34 cellular contexts compared by ENCODE assay signal in the genomic region with DNA sequence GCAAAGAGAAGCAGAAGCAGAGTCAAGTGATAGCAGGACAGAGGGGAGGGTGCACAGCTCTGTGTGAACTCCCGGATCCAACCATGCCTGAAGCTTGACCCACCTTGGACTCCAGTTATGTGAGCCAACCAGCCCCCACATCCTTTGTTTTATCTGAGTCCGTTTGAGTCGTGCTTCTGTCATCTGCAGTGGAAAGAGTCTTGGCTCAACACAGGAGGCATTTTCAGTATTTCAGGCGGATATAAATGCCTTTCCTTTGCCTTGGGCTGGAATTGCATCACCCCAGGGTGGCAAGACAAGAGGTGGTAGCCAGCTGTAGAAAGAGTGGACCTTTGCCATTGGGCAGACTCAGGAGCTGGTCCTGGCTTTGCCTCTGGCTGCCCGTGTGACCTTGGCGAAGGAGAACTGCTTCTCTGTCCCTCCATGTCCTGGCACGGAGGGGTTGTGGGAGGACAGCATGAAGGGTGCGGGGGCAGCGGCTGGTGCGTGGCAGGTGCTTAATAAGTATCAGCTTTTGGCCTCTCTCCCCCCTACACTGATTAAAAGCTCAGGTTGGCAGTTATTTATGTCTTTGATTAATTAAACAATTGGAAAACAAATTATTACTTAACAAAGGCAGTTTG. TPM values are rescaled to one million over a fixed set of nuclear protein-coding genes. Genes with fewer than 3 reads are reported as not detected.
DNase-seq lines count a peak whose midpoint lies in the region; ATAC-seq, FAIRE-seq and TF ChIP-seq lines count a peak whose summit lies in the region.
"Had no signal": no experiment of that assay in that cellular context is flagged by ENCODE, and none has a peak within 500 bp of the region (broad histone marks: within the 10 kb centered on the region; RNA-seq: fewer than 3 reads in every experiment).

No MANE protein-coding gene starts in this region.

- H2AFZ ChIP-seq in K562 (ENCODE audit: low read depth, low read length) (no peak overlapping the region), MM.1S (ENCODE audit: low read length) (no peak overlapping the region)

- H3K4me1 ChIP-seq in K562 (replicated peaks in 1 of 2; ENCODE audit: control insufficient read depth in 2 of 2, insufficient read depth in 2 of 2, low read length in 2 of 2), result no peaks in the 10 kb centered on the region; a peak in 1 of 5 replicates
- H3K4me1 ChIP-seq in MM.1S (ENCODE audit: low read length), result no peaks in the 10 kb centered on the region
- H3K4me1 ChIP-seq: adrenal gland, Caco-2, HAP-1, lower lobe of right lung, psoas muscle had no signal

- H3K79me2 ChIP-seq in K562 (ENCODE audit: control insufficient read depth, insufficient read depth, low read length) (no peaks in the 10 kb centered on the region), MM.1S (ENCODE audit: low read length) (no peaks in the 10 kb centered on the region)

- H4K20me1 ChIP-seq in K562 (replicated peaks; ENCODE audit: control insufficient read depth, insufficient read depth, low read length) (no peaks in the 10 kb centered on the region; the same call in 1 of the 2 replicates), MM.1S (ENCODE audit: insufficient read depth, low read length) (no peaks in the 10 kb centered on the region)

- no peak for TF ChIP-seq RAD21 in K562 (CRISPR knock-in tag; conservative IDR thresholded peaks at IDR 0.05 in 1 of 2, IDR thresholded peaks at IDR 0.05 in 1 of 2)

- H3K4me2 ChIP-seq in K562 (ENCODE audit: insufficient read depth, low read length) (no peak overlapping the region), MM.1S (ENCODE audit: low read depth, low read length) (no peak overlapping the region)

- POLR2A ChIA-PET in K562 (lab: Yijun Ruan, JAX), result no interaction called here

- TF ChIP-seq POLR2A in K562 (conservative IDR thresholded peaks at IDR 0.05), result no peak

- DNase-seq in EL (peak; percentile 43), HTR-8/SVneo (ENCODE audit: insufficient read length, low spot score) (no peak), K562 (ENCODE audit: extremely low read depth in 1 of 4, low spot score in 3 of 4) (no peak), posterior vena cava (ENCODE audit: low spot score) (peak; percentile 72), MM.1S (no peak), GM19238 (ENCODE audit: insufficient read length, low spot score) (no peak), NCI-H187 (lab: John Stamatoyannopoulos, UW) (no peak), NCI-H1436 treated with DMSO at 0.1 percent for 48 hours (lab: John Stamatoyannopoulos, UW) (no peak)
- DNase-seq: activated CD4-positive, alpha-beta T cell treated with anti-CD3 and anti-CD28 coated beads for 36 hours; activated CD8-positive, alpha-beta memory T cell treated with anti-CD3 and anti-CD28 coated beads, Interleukin-2, amount 50 U/mL, for 48 hours; activated CD8-positive, alpha-beta T cell treated with anti-CD3 and anti-CD28 coated beads for 36 hours; activated naive CD4-positive, alpha-beta T cell treated with anti-CD3 and anti-CD28 coated beads, Interleukin-2, amount 10 ng/mL, durations not matched to agents 7 days and 5 days; adrenal gland; Caco-2; dermis blood vessel endothelial cell; foreskin melanocyte; GF-D8; heart left ventricle; lower lobe of right lung; midbrain; naive B cell; NCI-H1092 treated with DMSO at 0.1 percent for 48 hours; NCI-H187 treated with DMSO at 0.1 percent for 48 hours; NCI-H526; NK-92 treated with Interleukin-12 subunit alpha and Interleukin-12 subunit beta, amount 100 ng/mL, for 24 hours; occipital lobe; psoas muscle; SHP77 treated with DMSO at 0.1 percent for 48 hours; stimulated activated naive CD4-positive, alpha-beta T cell treated with Interleukin-2 at 50 U/mL for 16 hours; SW 1271 had no signal

- no peak for TF ChIP-seq EP300 in K562 (IDR thresholded peaks at IDR 0.05; ENCODE audit: low read length)

- no peak for TF ChIP-seq CTCF in K562 (IDR thresholded peaks at IDR 0.05 in 2 of 3, conservative IDR thresholded peaks at IDR 0.05 in 1 of 3; ENCODE audit: insufficient read depth in 2 of 3, low read depth in 1 of 3, low read length in 3 of 3)
- no peak for TF ChIP-seq CTCF in MM.1S (IDR thresholded peaks at IDR 0.05; ENCODE audit: low read length)

- H3K4me3 ChIP-seq in K562 (no peak overlapping the region), MM.1S (ENCODE audit: low read length) (no peak overlapping the region)
- H3K4me3 ChIP-seq: adrenal gland, esophagus muscularis mucosa, HAP-1, heart left ventricle, lower lobe of right lung, psoas muscle had no signal

- H3K27me3 ChIP-seq in K562 (ENCODE audit: control insufficient read depth in 2 of 2, insufficient read depth in 2 of 2, low read length in 2 of 2), result peaks cover 8 to 57% of the 10 kb centered on the region in 2 experiments; a peak in 4 of 5 replicates
- H3K27me3 ChIP-seq in MM.1S (replicated peaks; ENCODE audit: insufficient read depth, low read length), result peaks cover 93% of the 10 kb centered on the region
- H3K27me3 ChIP-seq: adrenal gland, esophagus muscularis mucosa had no signal

- in situ Hi-C loops in K562 (cut with MboI), result no loop called here

- WGBS in K562 (ENCODE audit: insufficient coverage, low coverage, missing lambda C conversion rate), result 2% methylated on average over 10 of the region's 10 CpGs

- BruUV-seq in K562 (replicated peaks; lab: Mats Ljungman, UMichigan), result no TSS peak

- CTCF ChIA-PET in K562 (lab: Yijun Ruan, JAX; ENCODE audit: low intra/inter-chr PET ratio), result no interaction called here

- H3K9me3 ChIP-seq in K562 (replicated peaks; ENCODE audit: control insufficient read depth, insufficient read depth, low read depth, low read length), result no peaks in the 10 kb centered on the region
- no peaks in the 10 kb centered on the region for H3K9me3 ChIP-seq in MM.1S (replicated peaks; ENCODE audit: insufficient read depth, low read length)
- H3K9me3 ChIP-seq: adrenal gland, Caco-2, esophagus muscularis mucosa, HAP-1, heart left ventricle, lower lobe of right lung, psoas muscle had no signal

- no peaks in the 10 kb centered on the region for H3K9me2 ChIP-seq in MM.1S (replicated peaks; ENCODE audit: insufficient read depth, low read length)

- H3F3A ChIP-seq in MM.1S (ENCODE audit: insufficient read depth, low read length), result no peaks in the 10 kb centered on the region

- H3K9ac ChIP-seq in K562 (ENCODE audit: insufficient read depth in 1 of 2, low read depth in 2 of 2, low read length in 2 of 2) (no peak overlapping the region), MM.1S (ENCODE audit: low read length) (no peak overlapping the region)

- FAIRE-seq in HTR-8/SVneo (lab: Jason Lieb, UNC) (peak; percentile 99), K562 (lab: Jason Lieb, UNC) (no peak)

- intact Hi-C loops in K562 (cut with micrococcal nuclease), result no loop called here
- intact Hi-C loops in posterior vena cava (cut with DNase I), result no loop called here

- H3K27ac ChIP-seq in K562 (ENCODE audit: extremely low read depth, low read depth, low read length) (no peak overlapping the region), MM.1S (ENCODE audit: low read length) (no peak overlapping the region)
- H3K27ac ChIP-seq: adrenal gland, esophagus muscularis mucosa, heart left ventricle, lower lobe of right lung, psoas muscle had no signal

- ATAC-seq in K562, result no peak
- ATAC-seq: activated CD4-positive, alpha-beta T cell treated with anti-CD3 and anti-CD28 coated beads for 36 hours; activated CD8-positive, alpha-beta T cell treated with anti-CD3 and anti-CD28 coated beads for 36 hours; heart left ventricle; lower lobe of right lung; psoas muscle had no signal

- H3K36me3 ChIP-seq in K562 (ENCODE audit: control insufficient read depth, insufficient read depth, low read length) (no peaks in the 10 kb centered on the region), MM.1S (replicated peaks; ENCODE audit: insufficient read depth, low read length) (no peaks in the 10 kb centered on the region)
- H3K36me3 ChIP-seq: adrenal gland, esophagus muscularis mucosa, HAP-1, heart left ventricle, lower lobe of right lung had no signal

- no peaks in the 10 kb centered on the region for H3K9me1 ChIP-seq in K562 (ENCODE audit: control insufficient read depth, insufficient read depth, low read length)

TF ChIP-seq in K562, 482 proteins besides CTCF, POLR2A, EP300 and RAD21 (continues in another document):
- TF ChIP-seq, protein P1, sequence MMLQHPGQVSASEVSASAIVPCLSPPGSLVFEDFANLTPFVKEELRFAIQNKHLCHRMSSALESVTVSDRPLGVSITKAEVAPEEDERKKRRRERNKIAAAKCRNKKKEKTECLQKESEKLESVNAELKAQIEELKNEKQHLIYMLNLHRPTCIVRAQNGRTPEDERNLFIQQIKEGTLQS (IDR thresholded peaks at IDR 0.05), result peak; percentile 31; the same call in 1 of the 2 replicates
- TF ChIP-seq, protein P1 (CRISPR knock-in tag; conservative IDR thresholded peaks at IDR 0.05), result no peak

RNA-seq across cellular contexts. Expression of a gene that starts 42.6 kb away (rescaled TPM):
- total RNA-seq in K562 (2011; cell fraction: chromatin; rRNA removed; ENCODE audit: low replicate concordance), result not detected in 2 replicates
- total RNA-seq in K562 (2011; cell fraction: nucleolus; rRNA removed), result 0.33 TPM in 1 of 2 replicates, not detected in the other
- not detected in 2 replicates for total RNA-seq in K562 (2011; cell fraction: nucleoplasm; rRNA removed)
- not detected in 2 replicates for total RNA-seq in K562 (2014; rRNA removed)
- total RNA-seq in K562 (2014; rRNA removed; fragmentation: Illumina TruSeq; extraction: Trizol), result not detected in 2 replicates
- not detected in 2 replicates for total RNA-seq in K562 (2015; rRNA removed; fragmentation: Illumina TruSeq; extraction: Trizol)
- not detected in 2 replicates for total RNA-seq in K562 (2021)
- polyA plus RNA-seq in K562 (2011; rRNA removed), result not detected in 2 replicates
- polyA plus RNA-seq in K562 (2011; cell fraction: cytosol; rRNA removed), result not detected in 2 replicates
- not detected in 2 replicates for polyA plus RNA-seq in K562 (2011; cell fraction: nucleus; rRNA removed)
- 0.03 TPM in 1 of 2 replicates, not detected in the other for polyA plus RNA-seq in K562 (2012)
- not detected in 2 replicates for polyA plus RNA-seq in K562 (2014; fragmentation: Illumina TruSeq; extraction: Trizol)
- polyA plus RNA-seq in K562 (2014; fragmentation: Nextera tagmentation; extraction: Ambion mirVana), result not detected
- polyA plus RNA-seq in K562 (2014; rRNA removed), result not detected in 2 replicates
- polyA minus RNA-seq in K562 (2011; rRNA and poly(A)+ RNA removed), result not detected in 2 replicates
- not detected in 2 replicates for polyA minus RNA-seq in K562 (2011; cell fraction: cytosol; rRNA and poly(A)+ RNA removed)
- not detected in 2 replicates for polyA minus RNA-seq in K562 (2011; cell fraction: nucleus; rRNA and poly(A)+ RNA removed)
- total RNA-seq in posterior vena cava, result 1 to 10 TPM in 1 of 2 donors, under 1 TPM in 1; 0.88 to 1.5 TPM
- total RNA-seq: activated CD4-positive, alpha-beta T cell treated with anti-CD3 and anti-CD28 coated beads for 36 hours; activated CD8-positive, alpha-beta T cell treated with anti-CD3 and anti-CD28 coated beads for 36 hours; Caco-2; lower lobe of right lung; occipital lobe; temporal lobe had no signal
- polyA plus RNA-seq: CD14-positive monocyte had no signal

Comparison
In these comparisons a context has a peak if more than half of its experiments do, and no peak if none do; other contexts are left out.
1. DNase-seq: peak in EL (single experiment) and posterior vena cava (single experiment); none in HTR-8/SVneo (single experiment), K562 (0 of 4), MM.1S (single experiment), GM19238 (single experiment), NCI-H187 (0 of 2) and NCI-H1436 treated with DMSO at 0.1 percent for 48 hours (single experiment).